In the genomic region with DNA sequence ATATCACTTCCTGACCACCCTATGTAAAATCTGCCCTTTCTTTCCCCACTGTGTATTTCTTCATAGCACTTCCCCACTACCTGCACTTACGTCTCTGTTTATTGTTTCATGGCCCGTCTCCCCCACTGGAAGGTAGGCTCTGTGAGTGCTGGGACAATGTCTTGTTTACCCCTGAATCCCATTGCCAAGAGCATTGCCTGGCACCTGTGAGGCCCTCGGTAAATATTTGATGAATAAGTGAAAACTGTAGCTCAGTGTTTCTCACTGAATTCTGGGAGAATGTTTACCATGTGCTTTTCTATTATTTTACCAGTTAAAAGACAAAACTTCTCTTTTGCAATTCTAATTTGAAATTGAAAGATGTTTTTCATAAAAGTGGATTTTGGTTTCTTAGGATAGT, we compare ENCODE assay signal across 1 cellular context.
TF ChIP-seq lines count a peak whose summit lies in the region.

No MANE protein-coding gene starts in this region.

TF ChIP-seq in GM23338, 12 proteins besides CTCF, POLR2A, EP300 and RAD21 (continued from another document):
- TF ChIP-seq, protein P1, sequence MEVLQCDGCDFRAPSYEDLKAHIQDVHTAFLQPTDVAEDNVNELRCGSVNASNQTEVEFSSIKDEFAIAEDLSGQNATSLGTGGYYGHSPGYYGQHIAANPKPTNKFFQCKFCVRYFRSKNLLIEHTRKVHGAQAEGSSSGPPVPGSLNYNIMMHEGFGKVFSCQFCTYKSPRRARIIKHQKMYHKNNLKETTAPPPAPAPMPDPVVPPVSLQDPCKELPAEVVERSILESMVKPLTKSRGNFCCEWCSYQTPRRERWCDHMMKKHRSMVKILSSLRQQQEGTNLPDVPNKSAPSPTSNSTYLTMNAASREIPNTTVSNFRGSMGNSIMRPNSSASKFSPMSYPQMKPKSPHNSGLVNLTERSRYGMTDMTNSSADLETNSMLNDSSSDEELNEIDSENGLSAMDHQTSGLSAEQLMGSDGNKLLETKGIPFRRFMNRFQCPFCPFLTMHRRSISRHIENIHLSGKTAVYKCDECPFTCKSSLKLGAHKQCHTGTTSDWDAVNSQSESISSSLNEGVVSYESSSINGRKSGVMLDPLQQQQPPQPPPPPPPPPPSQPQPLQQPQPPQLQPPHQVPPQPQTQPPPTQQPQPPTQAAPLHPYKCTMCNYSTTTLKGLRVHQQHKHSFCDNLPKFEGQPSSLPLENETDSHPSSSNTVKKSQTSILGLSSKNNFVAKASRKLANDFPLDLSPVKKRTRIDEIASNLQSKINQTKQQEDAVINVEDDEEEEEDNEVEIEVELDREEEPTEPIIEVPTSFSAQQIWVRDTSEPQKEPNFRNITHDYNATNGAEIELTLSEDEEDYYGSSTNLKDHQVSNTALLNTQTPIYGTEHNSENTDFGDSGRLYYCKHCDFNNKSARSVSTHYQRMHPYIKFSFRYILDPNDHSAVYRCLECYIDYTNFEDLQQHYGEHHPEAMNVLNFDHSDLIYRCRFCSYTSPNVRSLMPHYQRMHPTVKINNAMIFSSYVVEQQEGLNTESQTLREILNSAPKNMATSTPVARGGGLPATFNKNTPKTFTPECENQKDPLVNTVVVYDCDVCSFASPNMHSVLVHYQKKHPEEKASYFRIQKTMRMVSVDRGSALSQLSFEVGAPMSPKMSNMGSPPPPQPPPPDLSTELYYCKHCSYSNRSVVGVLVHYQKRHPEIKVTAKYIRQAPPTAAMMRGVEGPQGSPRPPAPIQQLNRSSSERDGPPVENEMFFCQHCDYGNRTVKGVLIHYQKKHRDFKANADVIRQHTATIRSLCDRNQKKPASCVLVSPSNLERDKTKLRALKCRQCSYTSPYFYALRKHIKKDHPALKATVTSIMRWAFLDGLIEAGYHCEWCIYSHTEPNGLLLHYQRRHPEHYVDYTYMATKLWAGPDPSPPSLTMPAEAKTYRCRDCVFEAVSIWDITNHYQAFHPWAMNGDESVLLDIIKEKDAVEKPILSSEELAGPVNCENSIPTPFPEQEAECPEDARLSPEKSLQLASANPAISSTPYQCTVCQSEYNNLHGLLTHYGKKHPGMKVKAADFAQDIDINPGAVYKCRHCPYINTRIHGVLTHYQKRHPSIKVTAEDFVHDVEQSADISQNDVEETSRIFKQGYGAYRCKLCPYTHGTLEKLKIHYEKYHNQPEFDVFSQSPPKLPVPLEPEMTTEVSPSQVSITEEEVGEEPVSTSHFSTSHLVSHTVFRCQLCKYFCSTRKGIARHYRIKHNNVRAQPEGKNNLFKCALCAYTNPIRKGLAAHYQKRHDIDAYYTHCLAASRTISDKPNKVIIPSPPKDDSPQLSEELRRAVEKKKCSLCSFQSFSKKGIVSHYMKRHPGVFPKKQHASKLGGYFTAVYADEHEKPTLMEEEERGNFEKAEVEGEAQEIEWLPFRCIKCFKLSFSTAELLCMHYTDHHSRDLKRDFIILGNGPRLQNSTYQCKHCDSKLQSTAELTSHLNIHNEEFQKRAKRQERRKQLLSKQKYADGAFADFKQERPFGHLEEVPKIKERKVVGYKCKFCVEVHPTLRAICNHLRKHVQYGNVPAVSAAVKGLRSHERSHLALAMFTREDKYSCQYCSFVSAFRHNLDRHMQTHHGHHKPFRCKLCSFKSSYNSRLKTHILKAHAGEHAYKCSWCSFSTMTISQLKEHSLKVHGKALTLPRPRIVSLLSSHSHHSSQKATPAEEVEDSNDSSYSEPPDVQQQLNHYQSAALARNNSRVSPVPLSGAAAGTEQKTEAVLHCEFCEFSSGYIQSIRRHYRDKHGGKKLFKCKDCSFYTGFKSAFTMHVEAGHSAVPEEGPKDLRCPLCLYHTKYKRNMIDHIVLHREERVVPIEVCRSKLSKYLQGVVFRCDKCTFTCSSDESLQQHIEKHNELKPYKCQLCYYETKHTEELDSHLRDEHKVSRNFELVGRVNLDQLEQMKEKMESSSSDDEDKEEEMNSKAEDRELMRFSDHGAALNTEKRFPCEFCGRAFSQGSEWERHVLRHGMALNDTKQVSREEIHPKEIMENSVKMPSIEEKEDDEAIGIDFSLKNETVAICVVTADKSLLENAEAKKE (CRISPR knock-in tag; IDR thresholded peaks at IDR 0.05): no peak
- TF ChIP-seq CREB1 (CRISPR knock-in tag; IDR thresholded peaks at IDR 0.05; ENCODE audit: low read depth): no peak
- TF ChIP-seq, protein P2, sequence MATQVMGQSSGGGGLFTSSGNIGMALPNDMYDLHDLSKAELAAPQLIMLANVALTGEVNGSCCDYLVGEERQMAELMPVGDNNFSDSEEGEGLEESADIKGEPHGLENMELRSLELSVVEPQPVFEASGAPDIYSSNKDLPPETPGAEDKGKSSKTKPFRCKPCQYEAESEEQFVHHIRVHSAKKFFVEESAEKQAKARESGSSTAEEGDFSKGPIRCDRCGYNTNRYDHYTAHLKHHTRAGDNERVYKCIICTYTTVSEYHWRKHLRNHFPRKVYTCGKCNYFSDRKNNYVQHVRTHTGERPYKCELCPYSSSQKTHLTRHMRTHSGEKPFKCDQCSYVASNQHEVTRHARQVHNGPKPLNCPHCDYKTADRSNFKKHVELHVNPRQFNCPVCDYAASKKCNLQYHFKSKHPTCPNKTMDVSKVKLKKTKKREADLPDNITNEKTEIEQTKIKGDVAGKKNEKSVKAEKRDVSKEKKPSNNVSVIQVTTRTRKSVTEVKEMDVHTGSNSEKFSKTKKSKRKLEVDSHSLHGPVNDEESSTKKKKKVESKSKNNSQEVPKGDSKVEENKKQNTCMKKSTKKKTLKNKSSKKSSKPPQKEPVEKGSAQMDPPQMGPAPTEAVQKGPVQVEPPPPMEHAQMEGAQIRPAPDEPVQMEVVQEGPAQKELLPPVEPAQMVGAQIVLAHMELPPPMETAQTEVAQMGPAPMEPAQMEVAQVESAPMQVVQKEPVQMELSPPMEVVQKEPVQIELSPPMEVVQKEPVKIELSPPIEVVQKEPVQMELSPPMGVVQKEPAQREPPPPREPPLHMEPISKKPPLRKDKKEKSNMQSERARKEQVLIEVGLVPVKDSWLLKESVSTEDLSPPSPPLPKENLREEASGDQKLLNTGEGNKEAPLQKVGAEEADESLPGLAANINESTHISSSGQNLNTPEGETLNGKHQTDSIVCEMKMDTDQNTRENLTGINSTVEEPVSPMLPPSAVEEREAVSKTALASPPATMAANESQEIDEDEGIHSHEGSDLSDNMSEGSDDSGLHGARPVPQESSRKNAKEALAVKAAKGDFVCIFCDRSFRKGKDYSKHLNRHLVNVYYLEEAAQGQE (IDR thresholded peaks at IDR 0.05; ENCODE audit: unreplicated experiment): no peak
- TF ChIP-seq EZH2 (IDR thresholded peaks at IDR 0.05; ENCODE audit: low read depth, unreplicated experiment): no peak
- TF ChIP-seq NANOG (IDR thresholded peaks at IDR 0.05; ENCODE audit: borderline replicate concordance): no peak
- TF ChIP-seq, protein P3, sequence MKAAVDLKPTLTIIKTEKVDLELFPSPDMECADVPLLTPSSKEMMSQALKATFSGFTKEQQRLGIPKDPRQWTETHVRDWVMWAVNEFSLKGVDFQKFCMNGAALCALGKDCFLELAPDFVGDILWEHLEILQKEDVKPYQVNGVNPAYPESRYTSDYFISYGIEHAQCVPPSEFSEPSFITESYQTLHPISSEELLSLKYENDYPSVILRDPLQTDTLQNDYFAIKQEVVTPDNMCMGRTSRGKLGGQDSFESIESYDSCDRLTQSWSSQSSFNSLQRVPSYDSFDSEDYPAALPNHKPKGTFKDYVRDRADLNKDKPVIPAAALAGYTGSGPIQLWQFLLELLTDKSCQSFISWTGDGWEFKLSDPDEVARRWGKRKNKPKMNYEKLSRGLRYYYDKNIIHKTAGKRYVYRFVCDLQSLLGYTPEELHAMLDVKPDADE (IDR thresholded peaks at IDR 0.05): no peak
- TF ChIP-seq ZNF331 (CRISPR knock-in tag; IDR thresholded peaks at IDR 0.05; ENCODE audit: low read depth): no peak
- no peak for TF ChIP-seq STAT1 (IDR thresholded peaks at IDR 0.05; ENCODE audit: unreplicated experiment)
- TF ChIP-seq EZH2phosphoT487 (IDR thresholded peaks at IDR 0.05; ENCODE audit: unreplicated experiment): no peak
- no peak for TF ChIP-seq ZNF114 (CRISPR knock-in tag; IDR thresholded peaks at IDR 0.05)
TF ChIP-seq in GM23338: peak in this region for 0.
